In the genomic region with DNA sequence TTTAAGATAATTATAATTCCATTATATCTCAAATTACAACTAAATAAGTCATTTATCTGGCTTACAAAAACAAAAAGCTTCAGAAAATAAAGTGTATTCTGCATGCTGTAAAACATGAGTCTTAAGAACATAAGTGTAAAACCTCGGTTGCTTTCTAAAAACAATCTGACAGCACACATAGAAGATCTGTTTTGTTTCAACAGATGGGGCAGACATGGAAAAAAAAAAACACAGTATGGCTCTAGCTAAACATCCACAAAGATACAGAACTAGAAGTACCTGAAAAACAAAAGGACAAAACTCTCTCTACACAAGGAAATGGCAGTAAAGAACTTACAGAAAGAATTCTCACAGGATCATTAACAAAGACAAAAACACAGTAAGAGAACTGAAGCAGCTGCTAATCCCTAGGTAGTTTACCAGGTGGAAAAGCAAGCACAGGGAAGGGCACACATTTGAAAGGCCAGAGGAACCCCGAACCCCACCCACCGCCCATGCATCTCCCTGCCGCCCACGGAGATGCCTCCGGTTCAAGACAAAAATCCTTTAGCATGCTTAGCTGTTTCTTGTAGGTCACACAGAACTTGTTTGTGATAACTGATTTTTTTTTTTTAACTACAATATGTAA, we compare ENCODE assay signal across 1 cellular context.
TF ChIP-seq lines count a peak whose summit lies in the region.

No MANE protein-coding gene starts in this region.

TF ChIP-seq in SK-N-SH, 30 proteins besides CTCF, POLR2A, EP300 and RAD21 (continued from another document):
- TF ChIP-seq, protein P1, sequence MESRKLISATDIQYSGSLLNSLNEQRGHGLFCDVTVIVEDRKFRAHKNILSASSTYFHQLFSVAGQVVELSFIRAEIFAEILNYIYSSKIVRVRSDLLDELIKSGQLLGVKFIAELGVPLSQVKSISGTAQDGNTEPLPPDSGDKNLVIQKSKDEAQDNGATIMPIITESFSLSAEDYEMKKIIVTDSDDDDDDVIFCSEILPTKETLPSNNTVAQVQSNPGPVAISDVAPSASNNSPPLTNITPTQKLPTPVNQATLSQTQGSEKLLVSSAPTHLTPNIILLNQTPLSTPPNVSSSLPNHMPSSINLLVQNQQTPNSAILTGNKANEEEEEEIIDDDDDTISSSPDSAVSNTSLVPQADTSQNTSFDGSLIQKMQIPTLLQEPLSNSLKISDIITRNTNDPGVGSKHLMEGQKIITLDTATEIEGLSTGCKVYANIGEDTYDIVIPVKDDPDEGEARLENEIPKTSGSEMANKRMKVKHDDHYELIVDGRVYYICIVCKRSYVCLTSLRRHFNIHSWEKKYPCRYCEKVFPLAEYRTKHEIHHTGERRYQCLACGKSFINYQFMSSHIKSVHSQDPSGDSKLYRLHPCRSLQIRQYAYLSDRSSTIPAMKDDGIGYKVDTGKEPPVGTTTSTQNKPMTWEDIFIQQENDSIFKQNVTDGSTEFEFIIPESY (IDR thresholded peaks at IDR 0.05; ENCODE audit: borderline replicate concordance, low read depth) = no peak
